Comparison of ENCODE assay signal across 8 cellular contexts in the genomic region with DNA sequence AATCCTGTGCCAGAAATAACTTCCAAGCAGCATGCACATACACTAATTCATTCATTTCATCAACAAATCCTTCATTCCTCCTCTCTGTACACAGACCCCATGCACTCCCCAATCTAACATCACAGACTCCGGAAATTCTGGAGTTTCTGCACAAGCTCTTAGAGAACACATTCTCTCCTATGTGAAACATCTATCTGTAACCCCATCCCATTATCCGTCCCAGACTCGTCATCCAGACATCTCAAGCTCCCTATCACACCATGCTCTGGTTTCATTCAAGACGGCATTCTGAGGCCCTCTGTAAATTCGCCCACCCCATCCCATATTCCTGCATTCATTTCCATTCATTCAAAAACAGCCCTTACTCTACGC. TPM values are rescaled to one million over a fixed set of nuclear protein-coding genes. Genes with fewer than 3 reads are reported as not detected.
DNase-seq lines count a peak whose midpoint lies in the region; ATAC-seq and TF ChIP-seq lines count a peak whose summit lies in the region.

No MANE protein-coding gene starts in this region.

- peaks cover 23% of the 10 kb centered on the region for H3K4me1 Mint-ChIP-seq in stimulated activated effector memory CD8-positive, alpha-beta T cell treated with anti-CD3 and anti-CD28 coated beads, Interleukin-12 subunit alpha, Interleukin-12 subunit beta, amount 100 ng/mL, for 72 hours

- peak overlapping the region; percentile 99 for H3K27ac Mint-ChIP-seq in stimulated activated effector memory CD8-positive, alpha-beta T cell treated with anti-CD3 and anti-CD28 coated beads, Interleukin-12 subunit alpha, Interleukin-12 subunit beta, amount 100 ng/mL, for 72 hours

- no peaks in the 10 kb centered on the region for H4K20me1 ChIP-seq in hepatocyte (ENCODE audit: insufficient read depth, poor library complexity, severe bottlenecking)

- H3K9me2 ChIP-seq in hepatocyte (replicated peaks; ENCODE audit: insufficient read depth), result no peaks in the 10 kb centered on the region

- peaks cover 7% of the 10 kb centered on the region for H3K9me3 Mint-ChIP-seq in stimulated activated effector memory CD8-positive, alpha-beta T cell treated with anti-CD3 and anti-CD28 coated beads, Interleukin-12 subunit alpha, Interleukin-12 subunit beta, amount 100 ng/mL, for 72 hours

- H3K9me3 ChIP-seq in WERI-Rb-1 (ENCODE audit: severe bottlenecking) (peaks cover 7% of the 10 kb centered on the region), hepatocyte (ENCODE audit: low read depth) (no peaks in the 10 kb centered on the region)

- peaks cover 3% of the 10 kb centered on the region; the same call in 1 of the 2 replicates for H3K36me3 ChIP-seq in WERI-Rb-1
- H3K36me3 ChIP-seq in hepatocyte (replicated peaks; ENCODE audit: insufficient read depth, low read depth), result no peaks in the 10 kb centered on the region

- H2AFZ ChIP-seq in hepatocyte, result peak overlapping the region; percentile 85

- TF ChIP-seq CTCF in WERI-Rb-1 (IDR thresholded peaks at IDR 0.05; ENCODE audit: low read depth, low read length), result no peak
- TF ChIP-seq CTCF in hepatocyte (IDR thresholded peaks at IDR 0.05; ENCODE audit: poor library complexity), result no peak

- peaks cover 27% of the 10 kb centered on the region for H3K36me3 Mint-ChIP-seq in stimulated activated effector memory CD8-positive, alpha-beta T cell treated with anti-CD3 and anti-CD28 coated beads, Interleukin-12 subunit alpha, Interleukin-12 subunit beta, amount 100 ng/mL, for 72 hours

- peak overlapping the region; percentile 85 for H3K4me3 ChIP-seq in WERI-Rb-1 (ENCODE audit: low read depth, low read length)
- peak overlapping the region; percentile 97 for H3K4me3 ChIP-seq in hepatocyte

- H3K27ac ChIP-seq in WERI-Rb-1 (peak overlapping the region; percentile 89), hepatocyte (peak overlapping the region; percentile 99)

- H3K27me3 ChIP-seq in WERI-Rb-1 (ENCODE audit: insufficient read depth, low read depth, severe bottlenecking) (no peaks in the 10 kb centered on the region), hepatocyte (no peaks in the 10 kb centered on the region)

- peak; percentile 5 for ATAC-seq in GM18517 (IDR thresholded peaks at IDR 0.05; ENCODE audit: unreplicated experiment)
- ATAC-seq in HG02763 (IDR thresholded peaks at IDR 0.05; ENCODE audit: unreplicated experiment), result peak; percentile 12
- ATAC-seq in stimulated activated effector memory CD8-positive, alpha-beta T cell treated with anti-CD3 and anti-CD28 coated beads, Interleukin-12 subunit alpha, Interleukin-12 subunit beta, amount 100 ng/mL, for 72 hours, result peak; percentile 1
- no peak for ATAC-seq in HG03439 (IDR thresholded peaks at IDR 0.05; ENCODE audit: unreplicated experiment)

- WGBS in hepatocyte (ENCODE audit: low lambda C conversion rate, missing lambda C conversion rate), result 3% methylated on average over 6 of the region's 6 CpGs

- H3K4me2 ChIP-seq in hepatocyte, result peak overlapping the region; percentile 89

- no peak for DNase-seq in WERI-Rb-1
- DNase-seq in hepatocyte (ENCODE audit: low spot score), result no peak
- DNase-seq in stimulated activated effector memory CD8-positive, alpha-beta T cell treated with anti-CD3 and anti-CD28 coated beads, Interleukin-12 subunit alpha, Interleukin-12 subunit beta, amount 100 ng/mL, for 72 hours (ENCODE audit: low spot score in 2 of 2), result no peak
- no peak for DNase-seq in hypothalamus (lab: John Stamatoyannopoulos, UW)
- no peak for DNase-seq in kidney glomerular epithelial cell (lab: John Stamatoyannopoulos, UW)

- H3K4me3 Mint-ChIP-seq in stimulated activated effector memory CD8-positive, alpha-beta T cell treated with anti-CD3 and anti-CD28 coated beads, Interleukin-12 subunit alpha, Interleukin-12 subunit beta, amount 100 ng/mL, for 72 hours, result peak overlapping the region; percentile 99

- peaks cover 14% of the 10 kb centered on the region for H3K4me1 ChIP-seq in hepatocyte (ENCODE audit: insufficient read depth)

- peaks cover 60% of the 10 kb centered on the region for H3K79me2 ChIP-seq in hepatocyte

RNA-seq across cellular contexts. Expression of a gene that starts 0.6 kb away (rescaled TPM):
- 25.2 and 26.2 TPM in 2 replicates for total RNA-seq in hepatocyte
- polyA plus RNA-seq in hepatocyte, result 23.9 and 25.1 TPM in 2 replicates

RNA-seq across cellular contexts. Expression of a gene that starts 48.1 kb away (rescaled TPM):
- total RNA-seq in hepatocyte, result 114 and 123 TPM in 2 replicates
- 27.6 and 37.8 TPM in 2 replicates for polyA plus RNA-seq in hepatocyte
